34 cellular contexts compared by ENCODE assay signal in the genomic region with DNA sequence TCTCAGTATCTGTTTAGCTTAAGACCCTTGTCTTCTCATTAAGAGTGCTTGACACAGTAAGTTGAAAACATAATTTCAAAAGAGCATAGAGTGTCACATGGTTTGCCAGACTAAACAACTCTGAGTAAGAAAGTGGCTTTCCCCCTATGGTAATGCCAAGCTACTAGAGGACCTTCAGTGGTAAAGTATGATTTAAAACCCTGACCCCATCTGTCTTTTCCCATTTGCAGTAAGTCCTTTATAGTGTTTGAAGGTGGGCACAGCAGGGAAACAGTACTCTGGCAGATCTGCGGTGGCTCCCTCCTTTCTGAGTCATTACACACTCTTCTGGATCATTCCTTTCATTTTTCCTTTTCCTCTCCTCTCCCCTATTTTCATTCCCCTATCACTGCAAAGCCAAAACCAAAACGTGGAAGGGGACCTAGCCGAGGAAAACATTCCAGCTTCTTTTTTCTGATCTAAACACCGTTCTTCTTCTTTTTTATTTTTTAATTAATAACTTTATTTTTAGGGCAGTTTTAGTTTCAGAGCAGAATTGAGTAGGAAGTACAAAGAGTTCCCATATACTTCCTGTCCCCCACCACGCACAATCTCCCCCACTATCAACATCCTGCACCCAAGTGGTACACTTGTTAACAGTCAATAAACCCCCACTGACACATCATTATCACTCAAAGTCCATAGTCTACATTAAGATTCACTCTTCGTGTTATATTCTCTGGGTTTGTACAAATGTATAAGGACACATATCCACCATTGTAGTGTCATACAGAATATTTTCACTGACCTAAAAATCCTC.
DNase-seq lines count a peak whose midpoint lies in the region; ATAC-seq, FAIRE-seq and TF ChIP-seq lines count a peak whose summit lies in the region.
"Had no signal": no experiment of that assay in that cellular context is flagged by ENCODE, and none has a peak within 500 bp of the region (broad histone marks: within the 10 kb centered on the region; RNA-seq: fewer than 3 reads in every experiment).

No MANE protein-coding gene starts in this region.

- no peak overlapping the region for H3K4me3 Mint-ChIP-seq in activated CD8-positive, alpha-beta T cell treated with anti-CD3 and anti-CD28 coated beads for 36 hours
- H3K4me3 Mint-ChIP-seq in activated CD8-positive, alpha-beta T cell treated with anti-CD3 and anti-CD28 coated beads, Interleukin-2, amount 10 ng/mL, durations not matched to agents 7 days and 5 days = no peak overlapping the region
- no peak overlapping the region for H3K4me3 Mint-ChIP-seq in astrocyte (ENCODE audit: unreplicated experiment)
- H3K4me3 Mint-ChIP-seq: activated T-cell treated with anti-CD3 and anti-CD28 coated beads, Interleukin-2, amount 50 U/mL, for 24 hours; CD4-positive, alpha-beta memory T cell; mesothelial cell of epicardium; natural killer cell treated with Interleukin-12 subunit alpha and Interleukin-12 subunit beta and Interleukin-15 and Interleukin-18, amount 100 ng/mL, for 72 hours; T-helper 1 cell treated with Interleukin-12 subunit alpha and Interleukin-12 subunit beta and Interleukin-4 antibody, amounts not matched to agents 30 μg/mL and 1 μg/mL, for 36 hours had no signal

- CTCF ChIA-PET in activated CD8-positive, alpha-beta T cell treated with anti-CD3 and anti-CD28 coated beads for 36 hours (lab: Charles Lee) = no interaction called here
- CTCF ChIA-PET in activated CD8-positive, alpha-beta T cell treated with anti-CD3 and anti-CD28 coated beads, Interleukin-2, amount 10 ng/mL, durations not matched to agents 7 days and 5 days (lab: Charles Lee) = interaction anchor here (1.1 to 1.5 kb wide), 3 partner anchors 8 to 13 kb away, joined by 3 read pairs; no protein-coding TSS in a partner anchor

- H3K9ac ChIP-seq in astrocyte (ENCODE audit: low read length) (no peak overlapping the region), mesenchymal stem cell (ENCODE audit: low read length) (no peak overlapping the region)

- peaks cover 12% of the 10 kb centered on the region for H3K4me1 Mint-ChIP-seq in activated CD8-positive, alpha-beta T cell treated with anti-CD3 and anti-CD28 coated beads for 36 hours (ENCODE audit: low read depth)
- H3K4me1 Mint-ChIP-seq in activated CD8-positive, alpha-beta T cell treated with anti-CD3 and anti-CD28 coated beads, Interleukin-2, amount 10 ng/mL, durations not matched to agents 7 days and 5 days (ENCODE audit: low read depth) = peaks cover 8% of the 10 kb centered on the region
- peaks cover 5% of the 10 kb centered on the region for H3K4me1 Mint-ChIP-seq in astrocyte (ENCODE audit: low read depth, unreplicated experiment)
- H3K4me1 Mint-ChIP-seq: mesothelial cell of epicardium had no signal

- H3K27me3 ChIP-seq in astrocyte (ENCODE audit: insufficient read depth, low read length) (no peaks in the 10 kb centered on the region), mesenchymal stem cell (ENCODE audit: control insufficient read depth in 1 of 2, insufficient read depth in 1 of 2, low read length in 2 of 2) (no peaks in the 10 kb centered on the region)
- H3K27me3 ChIP-seq: pancreas, transverse colon had no signal

- H2AK5ac ChIP-seq in mesenchymal stem cell (ENCODE audit: low read length, severe bottlenecking) = no peak overlapping the region

- H3K4me3 ChIP-seq in astrocyte (ENCODE audit: insufficient read depth, low read depth, low read length) (no peak overlapping the region), mesenchymal stem cell (ENCODE audit: insufficient read depth in 1 of 2, low read depth in 1 of 2, low read length in 2 of 2) (no peak overlapping the region)
- H3K4me3 ChIP-seq: pancreas, transverse colon had no signal

- H3K9me3 Mint-ChIP-seq in activated CD8-positive, alpha-beta T cell treated with anti-CD3 and anti-CD28 coated beads for 36 hours = peaks cover 4% of the 10 kb centered on the region
- no peaks in the 10 kb centered on the region for H3K9me3 Mint-ChIP-seq in activated CD8-positive, alpha-beta T cell treated with anti-CD3 and anti-CD28 coated beads, Interleukin-2, amount 10 ng/mL, durations not matched to agents 7 days and 5 days (ENCODE audit: insufficient read depth)
- no peaks in the 10 kb centered on the region for H3K9me3 Mint-ChIP-seq in astrocyte (ENCODE audit: unreplicated experiment)

- no peak overlapping the region for H4K8ac ChIP-seq in mesenchymal stem cell (ENCODE audit: low read length)

- H2BK120ac ChIP-seq in mesenchymal stem cell (ENCODE audit: low read depth, low read length) = no peak overlapping the region

- POLR2A ChIA-PET in activated CD8-positive, alpha-beta T cell treated with anti-CD3 and anti-CD28 coated beads for 36 hours (lab: Charles Lee) = no interaction called here
- POLR2A ChIA-PET in activated CD8-positive, alpha-beta T cell treated with anti-CD3 and anti-CD28 coated beads, Interleukin-2, amount 10 ng/mL, durations not matched to agents 7 days and 5 days (lab: Charles Lee) = no interaction called here

- H4K20me1 ChIP-seq in astrocyte (ENCODE audit: insufficient read depth, low read length) = no peaks in the 10 kb centered on the region

- WGBS in mesenchymal stem cell = 58% methylated on average over 5 of the region's 6 CpGs

- H3K79me2 ChIP-seq in astrocyte (ENCODE audit: insufficient read depth, low read length) = no peaks in the 10 kb centered on the region

- H3K27ac Mint-ChIP-seq in activated CD8-positive, alpha-beta T cell treated with anti-CD3 and anti-CD28 coated beads for 36 hours = no peak overlapping the region
- no peak overlapping the region for H3K27ac Mint-ChIP-seq in activated CD8-positive, alpha-beta T cell treated with anti-CD3 and anti-CD28 coated beads, Interleukin-2, amount 10 ng/mL, durations not matched to agents 7 days and 5 days
- no peak overlapping the region for H3K27ac Mint-ChIP-seq in astrocyte (ENCODE audit: unreplicated experiment)
- H3K27ac Mint-ChIP-seq: activated T-cell treated with anti-CD3 and anti-CD28 coated beads, Interleukin-2, amount 50 U/mL, for 24 hours; mesothelial cell of epicardium; natural killer cell treated with Interleukin-12 subunit alpha and Interleukin-12 subunit beta and Interleukin-15 and Interleukin-18, amount 100 ng/mL, for 72 hours; T-helper 1 cell treated with Interleukin-12 subunit alpha and Interleukin-12 subunit beta and Interleukin-4 antibody, amounts not matched to agents 30 μg/mL and 1 μg/mL, for 36 hours had no signal

- peak; percentile 42 for ATAC-seq in activated CD8-positive, alpha-beta T cell treated with anti-CD3 and anti-CD28 coated beads for 36 hours
- no peak for ATAC-seq in activated CD8-positive, alpha-beta T cell treated with anti-CD3 and anti-CD28 coated beads, Interleukin-2, amount 10 ng/mL, durations not matched to agents 7 days and 5 days
- ATAC-seq in HG02623 (IDR thresholded peaks at IDR 0.05; ENCODE audit: unreplicated experiment) = no peak
- ATAC-seq in GM18909 (IDR thresholded peaks at IDR 0.05; ENCODE audit: poor library complexity, unreplicated experiment) = no peak
- ATAC-seq: natural killer cell treated with Interleukin-12 subunit alpha and Interleukin-12 subunit beta and Interleukin-15 and Interleukin-18, amount 100 ng/mL, for 72 hours; pancreas; right cardiac atrium had no signal

- FAIRE-seq in astrocyte (lab: Jason Lieb, UNC) = no peak
- FAIRE-seq: G401.6, GM18507, HTR-8/SVneo, pancreas had no signal

- no peaks in the 10 kb centered on the region for H3K27me3 Mint-ChIP-seq in activated CD8-positive, alpha-beta T cell treated with anti-CD3 and anti-CD28 coated beads for 36 hours
- no peaks in the 10 kb centered on the region for H3K27me3 Mint-ChIP-seq in activated CD8-positive, alpha-beta T cell treated with anti-CD3 and anti-CD28 coated beads, Interleukin-2, amount 10 ng/mL, durations not matched to agents 7 days and 5 days (ENCODE audit: low read depth)
- no peaks in the 10 kb centered on the region for H3K27me3 Mint-ChIP-seq in astrocyte (ENCODE audit: low read depth, unreplicated experiment)

- peak overlapping the region; percentile 42 for H3K4me2 ChIP-seq in astrocyte (ENCODE audit: low read length)
- no peak overlapping the region for H3K4me2 ChIP-seq in mesenchymal stem cell (ENCODE audit: low read length, poor library complexity, severe bottlenecking)

- no peak for TF ChIP-seq CTCF in activated CD8-positive, alpha-beta T cell treated with anti-CD3 and anti-CD28 coated beads for 36 hours (IDR thresholded peaks at IDR 0.05)
- TF ChIP-seq CTCF in astrocyte (IDR thresholded peaks at IDR 0.05; ENCODE audit: insufficient read depth, low read depth, low read length) = no peak

- no peak overlapping the region for H4K91ac ChIP-seq in mesenchymal stem cell (ENCODE audit: low read length)

- H3K4ac ChIP-seq in mesenchymal stem cell (ENCODE audit: low read depth in 1 of 2, low read length in 2 of 2) = no peak overlapping the region

- intact Hi-C loops in activated CD8-positive, alpha-beta T cell treated with anti-CD3 and anti-CD28 coated beads for 36 hours (cut with micrococcal nuclease) = no loop called here

- no peak overlapping the region for H3K27ac ChIP-seq in astrocyte (ENCODE audit: low read depth, low read length)
- peak overlapping the region; percentile 69 for H3K27ac ChIP-seq in mesenchymal stem cell (ENCODE audit: low read length, poor library complexity, severe bottlenecking)
- H3K27ac ChIP-seq: 22Rv1, pancreas, RWPE1, transverse colon had no signal

- no peak for DNase-seq in activated CD8-positive, alpha-beta T cell treated with anti-CD3 and anti-CD28 coated beads for 36 hours
- no peak for DNase-seq in activated CD8-positive, alpha-beta T cell treated with anti-CD3 and anti-CD28 coated beads, Interleukin-2, amount 10 ng/mL, durations not matched to agents 7 days and 5 days
- DNase-seq in astrocyte (ENCODE audit: low read depth) = peak; percentile 40
- peak; percentile 45 for DNase-seq in mesenchymal stem cell
- DNase-seq in GOT3 (lab: John Stamatoyannopoulos, UW) = no peak
- DNase-seq in iPS-NIHi7 (ENCODE audit: extremely low spot score) = no peak
- DNase-seq: activated T-cell treated with anti-CD3 and anti-CD28 coated beads, Interleukin-2, amount 50 U/mL, for 24 hours; AML-193; CD4-positive, alpha-beta memory T cell; central memory CD4-positive, alpha-beta T cell; DMS 273 treated with DMSO at 0.1 percent for 48 hours; effector CD4-positive, alpha-beta T cell; erythroblast; foreskin fibroblast; H7; KG1; MV-4-11; NCI-H146; NCI-H2171; NCI-H526; pancreas; right cardiac atrium; stimulated activated naive CD4-positive, alpha-beta T cell treated with Interleukin-2 at 50 U/mL for 16 hours; transverse colon had no signal

- H3K14ac ChIP-seq in mesenchymal stem cell (ENCODE audit: low read length in 2 of 2) = no peak overlapping the region

- no peak overlapping the region for H2AFZ ChIP-seq in astrocyte (ENCODE audit: low read depth, low read length)
- no peak overlapping the region for H2AFZ ChIP-seq in mesenchymal stem cell (ENCODE audit: low read depth, low read length)

- no peak overlapping the region for H2BK5ac ChIP-seq in mesenchymal stem cell (ENCODE audit: low read depth, low read length, poor library complexity, severe bottlenecking)

- H3K36me3 ChIP-seq in astrocyte (ENCODE audit: insufficient read depth, low read length) (no peaks in the 10 kb centered on the region), mesenchymal stem cell (ENCODE audit: control insufficient read depth in 1 of 2, insufficient read depth in 2 of 2, low read depth in 1 of 2, low read length in 2 of 2) (peaks cover 0 to 13% of the 10 kb centered on the region in 2 experiments)
- H3K36me3 ChIP-seq: pancreas, transverse colon had no signal

- no peak overlapping the region for H2BK12ac ChIP-seq in mesenchymal stem cell (ENCODE audit: low read length in 2 of 2)

- no peaks in the 10 kb centered on the region for H3K36me3 Mint-ChIP-seq in activated CD8-positive, alpha-beta T cell treated with anti-CD3 and anti-CD28 coated beads for 36 hours (ENCODE audit: low read depth)
- H3K36me3 Mint-ChIP-seq in activated CD8-positive, alpha-beta T cell treated with anti-CD3 and anti-CD28 coated beads, Interleukin-2, amount 10 ng/mL, durations not matched to agents 7 days and 5 days (ENCODE audit: low read depth) = no peaks in the 10 kb centered on the region
- H3K36me3 Mint-ChIP-seq in astrocyte (ENCODE audit: low read depth, unreplicated experiment) = no peaks in the 10 kb centered on the region
- H3K36me3 Mint-ChIP-seq: CD4-positive, alpha-beta memory T cell; natural killer cell treated with Interleukin-12 subunit alpha and Interleukin-12 subunit beta and Interleukin-15 and Interleukin-18, amount 100 ng/mL, for 72 hours had no signal

- H3K23ac ChIP-seq in mesenchymal stem cell (ENCODE audit: low read length in 2 of 2) = no peak overlapping the region

- H3K18ac ChIP-seq in mesenchymal stem cell (ENCODE audit: low read depth in 1 of 2, low read length in 2 of 2) = no peak overlapping the region

- H2BK15ac ChIP-seq in mesenchymal stem cell (ENCODE audit: low read depth, poor library complexity, severe bottlenecking) = no peak overlapping the region

- H3K9me3 ChIP-seq in astrocyte (ENCODE audit: insufficient read depth, low read depth, low read length) (no peaks in the 10 kb centered on the region), mesenchymal stem cell (ENCODE audit: control insufficient read depth, low read length) (no peaks in the 10 kb centered on the region)
- H3K9me3 ChIP-seq: pancreas, transverse colon had no signal

- H3K4me1 ChIP-seq in astrocyte (ENCODE audit: insufficient read depth, low read length) = no peaks in the 10 kb centered on the region
- H3K4me1 ChIP-seq in mesenchymal stem cell (ENCODE audit: control insufficient read depth, insufficient read depth, low read depth, low read length) = peaks cover 3% of the 10 kb centered on the region
- H3K4me1 ChIP-seq: pancreas, transverse colon had no signal

- peaks cover 4% of the 10 kb centered on the region for H3K79me1 ChIP-seq in mesenchymal stem cell (replicated peaks; ENCODE audit: low read length, poor library complexity, severe bottlenecking)

Comparison
In these comparisons a context has a peak if more than half of its experiments do, and no peak if none do; other contexts are left out.
1. DNase-seq: peak in astrocyte (single experiment) and mesenchymal stem cell (single experiment); none in activated CD8-positive, alpha-beta T cell treated with anti-CD3 and anti-CD28 coated beads for 36 hours (single experiment), activated CD8-positive, alpha-beta T cell treated with anti-CD3 and anti-CD28 coated beads, Interleukin-2, amount 10 ng/mL, durations not matched to agents 7 days and 5 days (single experiment), GOT3 (single experiment) and iPS-NIHi7 (single experiment).